19 cellular contexts compared by ENCODE assay signal in genomic region chr21:44418876-44419230, GRCh38.
"Had no signal": no experiment of that assay in that cellular context is flagged by ENCODE, and none has a peak within 500 bp of the region (broad histone marks: within the 10 kb centered on the region; RNA-seq: fewer than 3 reads in every experiment).

No MANE protein-coding gene starts in this region.

- H3K27ac ChIP-seq: breast epithelium, neural progenitor cell, right lobe of liver, skin epidermis, thoracic aorta, uterus had no signal

- H3K36me3 ChIP-seq: breast epithelium, neural progenitor cell, right lobe of liver, thoracic aorta, uterus had no signal

- H3K27me3 ChIP-seq: neural progenitor cell, right lobe of liver had no signal

- DNase-seq: activated CD4-positive, alpha-beta T cell treated with anti-CD3 and anti-CD28 coated beads for 36 hours; activated CD4-positive, CD25-positive, alpha-beta regulatory T cell; activated naive CD4-positive, alpha-beta T cell treated with anti-CD3 and anti-CD28 coated beads, Interleukin-2, amount 50 U/mL, for 16 hours; activated T-cell treated with anti-CD3 and anti-CD28 coated beads for 4 hours; activated T-cell treated with anti-CD3 and anti-CD28 coated beads, Interleukin-2, amount 50 U/mL, for 72 hours; dermis blood vessel endothelial cell; effector CD8-positive, alpha-beta T cell; midbrain; naive thymus-derived CD4-positive, alpha-beta T cell; stimulated activated CD4-positive, alpha-beta T cell treated with anti-CD3 and anti-CD28 coated beads, Interleukin-4, amount 100 ng/mL, for 24 hours; T-helper 1 cell; trophoblast cell; uterus had no signal

- H3K9me3 ChIP-seq: breast epithelium, right lobe of liver, thoracic aorta, uterus had no signal

- H3K4me1 ChIP-seq: breast epithelium, neural progenitor cell, right lobe of liver, uterus had no signal

- H3K4me3 ChIP-seq: breast epithelium, neural progenitor cell, right lobe of liver, skin epidermis, thoracic aorta, uterus had no signal

- ATAC-seq: activated CD4-positive, alpha-beta T cell treated with anti-CD3 and anti-CD28 coated beads for 36 hours; activated T-cell treated with anti-CD3 and anti-CD28 coated beads, Interleukin-2, amount 50 U/mL, for 72 hours; naive thymus-derived CD4-positive, alpha-beta T cell; stimulated activated effector memory CD8-positive, alpha-beta T cell treated with anti-CD3 and anti-CD28 coated beads, Interleukin-12 subunit alpha, Interleukin-12 subunit beta, amount 100 ng/mL, for 72 hours had no signal
